ENCODE assay signal across 9 cellular contexts in genomic region chr14:68307769-68308168, GRCh38.
DNase-seq lines count a peak whose midpoint lies in the region; ATAC-seq, FAIRE-seq and TF ChIP-seq lines count a peak whose summit lies in the region.
"Had no signal": no experiment of that assay in that cellular context is flagged by ENCODE, and none has a peak within 500 bp of the region (broad histone marks: within the 10 kb centered on the region; RNA-seq: fewer than 3 reads in every experiment).

No MANE protein-coding gene starts in this region.

- H3K9me3 ChIP-seq in left lung (peaks cover 0 to 3% of the 10 kb centered on the region in 2 donors), subcutaneous abdominal adipose tissue (ENCODE audit: control insufficient read depth in 5 of 5, low read length in 5 of 5) (no peaks in the 10 kb centered on the region)

- H3K4me3 ChIP-seq in left lung (no peak overlapping the region), subcutaneous abdominal adipose tissue (ENCODE audit: low read depth in 1 of 5, low read length in 5 of 5) (no peak overlapping the region)

- H3K27ac ChIP-seq in left lung = peak overlapping the region; percentile 2 to 53
- peak overlapping the region; percentile 77 for H3K27ac ChIP-seq in subcutaneous abdominal adipose tissue (ENCODE audit: low read depth, low read length)

- no peak overlapping the region for H3K4me3 Mint-ChIP-seq in chondrocyte (ENCODE audit: unreplicated experiment)
- H3K4me3 Mint-ChIP-seq: activated CD8-positive, alpha-beta memory T cell treated with anti-CD3 and anti-CD28 coated beads, Interleukin-2, amount 10 ng/mL, durations not matched to agents 7 days and 5 days had no signal

- peaks cover 1% of the 10 kb centered on the region for H3K36me3 Mint-ChIP-seq in chondrocyte (ENCODE audit: low read depth)

- peaks cover 35% of the 10 kb centered on the region for H3K4me1 Mint-ChIP-seq in chondrocyte (ENCODE audit: low read depth)

- no peaks in the 10 kb centered on the region for H3K36me3 ChIP-seq in left lung
- no peaks in the 10 kb centered on the region for H3K36me3 ChIP-seq in subcutaneous abdominal adipose tissue (ENCODE audit: control insufficient read depth in 5 of 5, insufficient read depth in 5 of 5, low read length in 5 of 5)

- DNase-seq in H4 (ENCODE audit: low spot score) (peak; percentile 29), chondrocyte (ENCODE audit: low spot score) (no peak), left lung (no peak), HTR-8/SVneo (ENCODE audit: insufficient read length, low spot score) (no peak)
- DNase-seq: activated CD8-positive, alpha-beta memory T cell treated with anti-CD3 and anti-CD28 coated beads, Interleukin-2, amount 10 ng/mL, durations not matched to agents 7 days and 5 days had no signal

- ATAC-seq in left lung (peak; percentile 39), HG02938 (IDR thresholded peaks at IDR 0.05; ENCODE audit: unreplicated experiment) (no peak), GM21825 (IDR thresholded peaks at IDR 0.05; ENCODE audit: unreplicated experiment) (no peak)
- ATAC-seq: activated CD8-positive, alpha-beta memory T cell treated with anti-CD3 and anti-CD28 coated beads, Interleukin-2, amount 10 ng/mL, durations not matched to agents 7 days and 5 days had no signal

- H3K27ac Mint-ChIP-seq in chondrocyte (ENCODE audit: unreplicated experiment) = peak overlapping the region; percentile 55
- H3K27ac Mint-ChIP-seq: activated CD8-positive, alpha-beta memory T cell treated with anti-CD3 and anti-CD28 coated beads, Interleukin-2, amount 10 ng/mL, durations not matched to agents 7 days and 5 days had no signal

- H3K9me3 Mint-ChIP-seq in chondrocyte (ENCODE audit: low read depth) = no peaks in the 10 kb centered on the region

- peak overlapping the region in 1 of 5 donors; percentile 12 for H3K9ac ChIP-seq in subcutaneous abdominal adipose tissue (ENCODE audit: low read length in 5 of 5)

- FAIRE-seq in HTR-8/SVneo (lab: Jason Lieb, UNC) = no peak
- FAIRE-seq: bronchial epithelial cell had no signal

- TF ChIP-seq CTCF in chondrocyte (IDR thresholded peaks at IDR 0.05) = no peak
- no peak for TF ChIP-seq CTCF in left lung (IDR thresholded peaks at IDR 0.05)

- no peaks in the 10 kb centered on the region for H3K27me3 ChIP-seq in left lung
- no peaks in the 10 kb centered on the region for H3K27me3 ChIP-seq in subcutaneous abdominal adipose tissue (ENCODE audit: control insufficient read depth in 5 of 5, insufficient read depth in 4 of 5, low read length in 5 of 5)

- no peaks in the 10 kb centered on the region for H3K27me3 Mint-ChIP-seq in chondrocyte (ENCODE audit: low read depth)
- H3K27me3 Mint-ChIP-seq: activated CD8-positive, alpha-beta memory T cell treated with anti-CD3 and anti-CD28 coated beads, Interleukin-2, amount 10 ng/mL, durations not matched to agents 7 days and 5 days had no signal

- H3K4me1 ChIP-seq in left lung (peaks cover 10% of the 10 kb centered on the region in 2 donors), subcutaneous abdominal adipose tissue (ENCODE audit: control insufficient read depth in 5 of 5, insufficient read depth in 5 of 5, low read length in 5 of 5) (peaks cover 0 to 22% (median 20%) of the 10 kb centered on the region in 5 donors)

- intact Hi-C loops in left lung (cut with DNase I) = no loop called here
